In genomic region chrX:110032534-110033161, GRCh38 we compare ENCODE assay signal across 27 cellular contexts. TPM values are rescaled to one million over a fixed set of nuclear protein-coding genes. Genes with fewer than 3 reads are reported as not detected.
DNase-seq lines count a peak whose midpoint lies in the region; ATAC-seq and TF ChIP-seq lines count a peak whose summit lies in the region.
"Had no signal": no experiment of that assay in that cellular context is flagged by ENCODE, and none has a peak within 500 bp of the region (broad histone marks: within the 10 kb centered on the region; RNA-seq: fewer than 3 reads in every experiment).

No MANE protein-coding gene starts in this region.

- no peaks in the 10 kb centered on the region for H3K36me3 ChIP-seq in PC-3 (ENCODE audit: low read depth, low read length)
- H3K36me3 ChIP-seq: lower lobe of right lung, right atrium auricular region, transverse colon had no signal

- POLR2A ChIA-PET in PC-3 (lab: Charles Lee; ENCODE audit: unreplicated experiment) = no interaction called here

- no peak overlapping the region for H3K27ac Mint-ChIP-seq in natural killer cell
- H3K27ac Mint-ChIP-seq: activated T-cell treated with anti-CD3 and anti-CD28 coated beads, Interleukin-2, amount 50 U/mL, for 72 hours; CD4-positive, alpha-beta T cell; dendritic cell treated with granulocyte-macrophage colony-stimulating factor and Interleukin-4, amounts not matched to agents 40 ng/mL and 50 ng/mL, for 4 days; GM23338; HFFc6; T-cell had no signal

- BruUV-seq in PC-3 (replicated peaks; lab: Mats Ljungman, UMichigan) = no TSS peak

- no peak overlapping the region for H3K4me3 Mint-ChIP-seq in natural killer cell
- H3K4me3 Mint-ChIP-seq: activated T-cell treated with anti-CD3 and anti-CD28 coated beads, Interleukin-2, amount 50 U/mL, for 72 hours; CD4-positive, alpha-beta T cell; central memory CD8-positive, alpha-beta T cell; dendritic cell treated with granulocyte-macrophage colony-stimulating factor and Interleukin-4, amounts not matched to agents 40 ng/mL and 50 ng/mL, for 4 days; GM23338; HFFc6; neural crest cell; T-cell had no signal

- no peaks in the 10 kb centered on the region for H3K36me3 Mint-ChIP-seq in natural killer cell

- DNase-seq in NCI-H1417 (lab: John Stamatoyannopoulos, UW) = peak in 2 of 3 experiments; percentile 25 to 45
- no peak for DNase-seq in NCI-H1417 treated with DMSO at 0.1 percent for 48 hours (lab: John Stamatoyannopoulos, UW)
- DNase-seq in NCI-H1436 (lab: John Stamatoyannopoulos, UW) = peak; percentile 55
- peak; percentile 38 for DNase-seq in PC-3
- DNase-seq in lung microvascular endothelial cell (ENCODE audit: low read depth in 2 of 2) = peak; percentile 15 to 41
- DNase-seq in natural killer cell = no peak
- DNase-seq in glomerular visceral epithelial cell (ENCODE audit: extremely low spot score) = no peak
- no peak for DNase-seq in NAMALWA (ENCODE audit: low spot score)
- DNase-seq: activated CD4-positive, alpha-beta T cell treated with anti-CD3 and anti-CD28 coated beads, Interleukin-2, amount 50 U/mL, for 4 hours; activated naive CD4-positive, alpha-beta T cell; activated T-cell treated with anti-CD3 and anti-CD28 coated beads, Interleukin-2, amount 50 U/mL, for 72 hours; AML-193; CD4-positive, alpha-beta T cell; HFFc6; lower lobe of right lung; NCI-H146; OCI-M1; SHP77; T-cell; transverse colon had no signal

- H3K27me3 Mint-ChIP-seq in natural killer cell (ENCODE audit: low read depth in 2 of 2) = no peaks in the 10 kb centered on the region
- H3K27me3 Mint-ChIP-seq: CD4-positive, alpha-beta T cell; central memory CD8-positive, alpha-beta T cell; dendritic cell treated with granulocyte-macrophage colony-stimulating factor and Interleukin-4, amounts not matched to agents 40 ng/mL and 50 ng/mL, for 4 days had no signal

- TF ChIP-seq CTCF in PC-3 (conservative IDR thresholded peaks at IDR 0.05; ENCODE audit: low read depth, low read length) (no peak), natural killer cell (IDR thresholded peaks at IDR 0.05) (no peak)

- ATAC-seq in PC-3 (peak; percentile 78), natural killer cell (no peak)
- ATAC-seq: activated T-cell treated with anti-CD3 and anti-CD28 coated beads, Interleukin-2, amount 50 U/mL, for 72 hours; GM23338; T-cell had no signal

- peaks cover 0 to 16% of the 10 kb centered on the region in 2 donors for H3K4me1 Mint-ChIP-seq in natural killer cell

- H2AFZ ChIP-seq in PC-3 (ENCODE audit: low read length) = no peak overlapping the region
- H2AFZ ChIP-seq: GM23338, parathyroid adenoma had no signal

- intact Hi-C loops in PC-3 (cut with micrococcal nuclease) (no loop called here), natural killer cell (cut with micrococcal nuclease) (no loop called here)

- H4K20me1 ChIP-seq in PC-3 (ENCODE audit: low read length) = no peaks in the 10 kb centered on the region

- no peak overlapping the region for H3K9ac ChIP-seq in PC-3 (ENCODE audit: low read length)
- H3K9ac ChIP-seq: parathyroid adenoma had no signal

- H3K9me3 ChIP-seq in PC-3 (ENCODE audit: low read length) = no peaks in the 10 kb centered on the region
- H3K9me3 ChIP-seq: lower lobe of right lung, right atrium auricular region, transverse colon had no signal

- no peaks in the 10 kb centered on the region for H3K9me3 Mint-ChIP-seq in natural killer cell
- H3K9me3 Mint-ChIP-seq: activated T-cell treated with anti-CD3 and anti-CD28 coated beads, Interleukin-2, amount 50 U/mL, for 72 hours; CD4-positive, alpha-beta T cell; central memory CD8-positive, alpha-beta T cell; dendritic cell treated with granulocyte-macrophage colony-stimulating factor and Interleukin-4, amounts not matched to agents 40 ng/mL and 50 ng/mL, for 4 days; GM23338; HFFc6; neural crest cell; T-cell had no signal

- H3K79me2 ChIP-seq in PC-3 (ENCODE audit: low read length) = peaks cover 4% of the 10 kb centered on the region; the same call in 1 of the 2 replicates
- H3K79me2 ChIP-seq: parathyroid adenoma had no signal

- CTCF ChIA-PET in PC-3 (lab: Charles Lee) = interaction anchor here (0.9 kb wide), 1 partner anchor 114 kb away, joined by 5 read pairs; no protein-coding TSS in a partner anchor

- H3K27me3 ChIP-seq in PC-3 (ENCODE audit: low read length) = no peaks in the 10 kb centered on the region
- H3K27me3 ChIP-seq: right atrium auricular region, transverse colon had no signal

- peaks cover 13% of the 10 kb centered on the region; the same call in 1 of the 2 replicates for H3K4me1 ChIP-seq in PC-3 (ENCODE audit: insufficient read depth, low read length)
- H3K4me1 ChIP-seq: right atrium auricular region, transverse colon had no signal

- H3K4me3 ChIP-seq in PC-3 (ENCODE audit: low read length) = no peak overlapping the region
- H3K4me3 ChIP-seq: GM23338, lower lobe of right lung, right atrium auricular region, transverse colon had no signal

- H3K4me2 ChIP-seq in PC-3 (ENCODE audit: low read length) = no peak overlapping the region
- H3K4me2 ChIP-seq: GM23338 had no signal

- H3K9me2 ChIP-seq in PC-3 (replicated peaks; ENCODE audit: low read length) = no peaks in the 10 kb centered on the region

- no peaks in the 10 kb centered on the region for H3F3A ChIP-seq in PC-3 (ENCODE audit: low read length, unreplicated experiment)

- no peak overlapping the region for H3K27ac ChIP-seq in PC-3 (ENCODE audit: low read length)
- H3K27ac ChIP-seq: HL-60, lower lobe of right lung, parathyroid adenoma, right atrium auricular region, transverse colon had no signal

RNA-seq across cellular contexts. Expression of gene TMEM164, which starts 29.7 kb away (rescaled TPM):
- total RNA-seq in PC-3 (2014; rRNA removed) (23.7 and 26.6 TPM in 2 replicates), lung microvascular endothelial cell (20.3 and 21.2 TPM in 2 replicates), natural killer cell (10 to 100 TPM; 18.9 to 80.6 (median 30.6) TPM)

Comparison
In these comparisons a context has a peak if more than half of its experiments do, and no peak if none do; other contexts are left out.
1. DNase-seq: peak in NCI-H1417 (2 of 3), NCI-H1436 (single experiment), PC-3 (single experiment) and lung microvascular endothelial cell (2 of 2); none in NCI-H1417 treated with DMSO at 0.1 percent for 48 hours (single experiment), natural killer cell (single experiment), glomerular visceral epithelial cell (single experiment) and NAMALWA (single experiment).